Comparison of ENCODE assay signal across 8 cellular contexts in genomic region chr17:59521465-59522126, GRCh38. TPM values are rescaled to one million over a fixed set of nuclear protein-coding genes. Genes with fewer than 3 reads are reported as not detected.
DNase-seq lines count a peak whose midpoint lies in the region; ATAC-seq, FAIRE-seq and TF ChIP-seq lines count a peak whose summit lies in the region.

No MANE protein-coding gene starts in this region.

- H3K4me3 ChIP-seq in fibroblast of mammary gland (ENCODE audit: control insufficient read depth, low read depth, low read length) (no peak overlapping the region), neuronal stem cell (ENCODE audit: low read length in 2 of 2) (no peak overlapping the region), testis (no peak overlapping the region)

- H3K27me3 ChIP-seq in CD4-positive, alpha-beta T cell (ENCODE audit: control insufficient read depth, insufficient read depth, low read length): no peaks in the 10 kb centered on the region
- peaks cover 0 to 4% (median 0%) of the 10 kb centered on the region in 3 experiments for H3K27me3 ChIP-seq in neuronal stem cell (ENCODE audit: control insufficient read depth in 3 of 3, insufficient read depth in 3 of 3, low read depth in 1 of 3, low read length in 3 of 3)
- no peaks in the 10 kb centered on the region for H3K27me3 ChIP-seq in testis

- no peak for TF ChIP-seq POLR2A in testis (IDR thresholded peaks at IDR 0.05)

- peak; percentile 27 to 58 (median 36) for DNase-seq in CD4-positive, alpha-beta T cell
- peak; percentile 68 for DNase-seq in HK-2 (ENCODE audit: unreplicated experiment)
- DNase-seq in RCC 7860 (ENCODE audit: low spot score): peak; percentile 44
- DNase-seq in activated T-cell treated with anti-CD3 and anti-CD28 coated beads, Interleukin-2, amount 50 U/mL, for 48 hours: peak; percentile 74 to 79
- DNase-seq in fibroblast of mammary gland (ENCODE audit: low read depth): peak; percentile 62
- DNase-seq in neuronal stem cell (ENCODE audit: low spot score): peak; percentile 63
- peak; percentile 82 for DNase-seq in testis

- H3K36me3 Mint-ChIP-seq in CD4-positive, alpha-beta T cell (ENCODE audit: low read depth): no peaks in the 10 kb centered on the region

- no peak overlapping the region for H4K8ac ChIP-seq in neuronal stem cell (ENCODE audit: low read depth, low read length)

- no CpG with 5 or more reads among the region's 12 CpGs for WGBS in neuronal stem cell (ENCODE audit: extremely low coverage in 2 of 2, insufficient read length in 2 of 2, insufficient replicate concordance in 1 of 2), 2 donors
- WGBS in testis, 2 donors: 41 to 48% methylated on average over 12 of the region's 12 CpGs

- ATAC-seq in CD4-positive, alpha-beta T cell (ENCODE audit: poor library complexity): peak; percentile 78
- ATAC-seq in HG03025 (IDR thresholded peaks at IDR 0.05; ENCODE audit: low FRiP score, unreplicated experiment): no peak

- H2BK15ac ChIP-seq in neuronal stem cell (ENCODE audit: low read length): no peak overlapping the region

- H2BK5ac ChIP-seq in neuronal stem cell (ENCODE audit: low read length): no peak overlapping the region

- no peak overlapping the region for H3K4me2 ChIP-seq in neuronal stem cell (ENCODE audit: insufficient read depth, low read length, poor library complexity, severe bottlenecking)

- H2BK120ac ChIP-seq in neuronal stem cell (ENCODE audit: low read depth, low read length): no peak overlapping the region

- CTCF ChIA-PET in CD4-positive, alpha-beta T cell (lab: Charles Lee): interaction anchor here (0.8 to 1.2 kb wide), 5 partner anchors 9 to 211 kb away, joined by 3 to 5 read pairs (median 4); no protein-coding TSS in a partner anchor

- no peaks in the 10 kb centered on the region for H3K36me3 ChIP-seq in neuronal stem cell (replicated peaks in 1 of 2; ENCODE audit: control insufficient read depth in 2 of 2, insufficient read depth in 2 of 2, low read length in 2 of 2)
- no peaks in the 10 kb centered on the region for H3K36me3 ChIP-seq in testis (ENCODE audit: low read depth, missing control alignments)

- H3K23ac ChIP-seq in neuronal stem cell (ENCODE audit: low read depth, low read length, poor library complexity): no peak overlapping the region

- H3K4me1 ChIP-seq in neuronal stem cell (ENCODE audit: control insufficient read depth in 2 of 2, insufficient read depth in 1 of 2, low read depth in 1 of 2, low read length in 2 of 2) (no peaks in the 10 kb centered on the region), testis (peaks cover 11% of the 10 kb centered on the region)

- no peaks in the 10 kb centered on the region for H3K4me1 Mint-ChIP-seq in CD4-positive, alpha-beta T cell (ENCODE audit: low read depth)

- no peaks in the 10 kb centered on the region for H3K79me1 ChIP-seq in neuronal stem cell (ENCODE audit: low read depth, low read length)

- no peaks in the 10 kb centered on the region for H3K9me3 ChIP-seq in CD4-positive, alpha-beta T cell (ENCODE audit: control insufficient read depth, low read length)
- H3K9me3 ChIP-seq in neuronal stem cell (replicated peaks in 1 of 2; ENCODE audit: control insufficient read depth in 2 of 2, insufficient read depth in 1 of 2, low read depth in 1 of 2, low read length in 2 of 2): no peaks in the 10 kb centered on the region
- no peaks in the 10 kb centered on the region for H3K9me3 ChIP-seq in testis

- no peak overlapping the region for H4K91ac ChIP-seq in neuronal stem cell (ENCODE audit: low read depth, low read length, poor library complexity)

- peak; percentile 33 for FAIRE-seq in RCC 7860 (lab: Jason Lieb, UNC)

- intact Hi-C loops in CD4-positive, alpha-beta T cell (cut with DNase I, micrococcal nuclease): loop anchor here (1.0 to 5.0 kb wide), 2 partner anchors 210 to 516 kb away; no protein-coding TSS in a partner anchor
- intact Hi-C loops in testis (cut with DNase I; ENCODE audit: low total_unique reads): no loop called here

- peaks cover 11% of the 10 kb centered on the region for H3K27me3 Mint-ChIP-seq in CD4-positive, alpha-beta T cell

- POLR2A ChIA-PET in CD4-positive, alpha-beta T cell (lab: Charles Lee): no interaction called here

- no peak overlapping the region for H3K9ac ChIP-seq in neuronal stem cell (ENCODE audit: low read depth, low read length, poor library complexity)

- no peaks in the 10 kb centered on the region for H3K9me3 Mint-ChIP-seq in CD4-positive, alpha-beta T cell

- H3K27ac ChIP-seq in CD4-positive, alpha-beta T cell (ENCODE audit: low read depth, low read length): no peak overlapping the region
- H3K27ac ChIP-seq in neuronal stem cell (replicated peaks; ENCODE audit: low read length) (no peak overlapping the region), testis (peak overlapping the region; percentile 45 to 64)

- H2BK12ac ChIP-seq in neuronal stem cell (ENCODE audit: low read length): no peak overlapping the region

- peak; percentile 98 for TF ChIP-seq CTCF in CD4-positive, alpha-beta T cell (IDR thresholded peaks at IDR 0.05)
- peak; percentile 89 for TF ChIP-seq CTCF in fibroblast of mammary gland (conservative IDR thresholded peaks at IDR 0.05; ENCODE audit: control insufficient read depth, insufficient read depth, low read depth, low read length)
- peak; percentile 76 to 89 (median 85) for TF ChIP-seq CTCF in testis (IDR thresholded peaks at IDR 0.05)

- no peak overlapping the region for H3K4me3 Mint-ChIP-seq in CD4-positive, alpha-beta T cell

- no peak overlapping the region for H3K4ac ChIP-seq in neuronal stem cell (ENCODE audit: low read length)

- H2AK5ac ChIP-seq in neuronal stem cell (ENCODE audit: low read depth, low read length): no peak overlapping the region

- H3K27ac Mint-ChIP-seq in CD4-positive, alpha-beta T cell: no peak overlapping the region

- no peak overlapping the region for H3K18ac ChIP-seq in neuronal stem cell (ENCODE audit: low read length)

- no peak overlapping the region for H3K14ac ChIP-seq in neuronal stem cell (ENCODE audit: low read length)

- H2AFZ ChIP-seq in neuronal stem cell (ENCODE audit: low read length): peak overlapping the region; percentile 74

RNA-seq across cellular contexts. Expression of gene DHX40, which starts 43.8 kb away (rescaled TPM):
- 10 to 100 TPM; 62.6 to 65.6 TPM for total RNA-seq in CD4-positive, alpha-beta T cell
- 31.2 TPM for polyA plus RNA-seq in neuronal stem cell (2013, experiment 1 of 2)
- 32.2 TPM for polyA plus RNA-seq in neuronal stem cell (2013, experiment 2 of 2)
- total RNA-seq in testis: 10 to 100 TPM; 60.8 to 71.9 TPM
- polyA plus RNA-seq in testis (ENCODE audit: insufficient read depth, low read depth, low replicate concordance): 53.2 TPM

Comparison
In these comparisons a context has a peak if more than half of its experiments do, and no peak if none do; other contexts are left out.
1. H3K27ac ChIP-seq: peak in testis (2 of 2); none in CD4-positive, alpha-beta T cell (single experiment) and neuronal stem cell (single experiment).
2. Peak in every context shown above with its lines, with median percentiles within 50 percentile points of each other: DNase-seq and CTCF ChIP-seq.